10 cellular contexts compared by ENCODE assay signal in genomic region chr11:66328036-66328306, GRCh38. TPM values are rescaled to one million over a fixed set of nuclear protein-coding genes. Genes with fewer than 3 reads are reported as not detected.
A peak's percentile ranks its signal among the peaks of the same experiment; 100 is the strongest.
DNase-seq lines count a peak whose midpoint lies in the region; ATAC-seq, FAIRE-seq and TF ChIP-seq lines count a peak whose summit lies in the region.
"Had no signal": no experiment of that assay in that cellular context is flagged by ENCODE, and none has a peak within 500 bp of the region (broad histone marks: within the 10 kb centered on the region; RNA-seq: fewer than 3 reads in every experiment).

No MANE protein-coding gene starts in this region.

- ATAC-seq in SK-N-SH treated with all-trans-retinoic acid at 6 μM for 48 hours: peak; percentile 4; the same call in 2 of the 3 replicates
- peak; percentile 27 for ATAC-seq in esophagus mucosa

- peaks cover 0 to 18% (median 9%) of the 10 kb centered on the region in 6 donors for H3K36me3 ChIP-seq in spleen

- TF ChIP-seq POLR2A in spleen (IDR thresholded peaks at IDR 0.05): no peak

- no peaks in the 10 kb centered on the region for H3K9me3 ChIP-seq in spleen

- H3K4me1 ChIP-seq in spleen: peaks cover 16 to 59% (median 41%) of the 10 kb centered on the region in 6 donors

- DNase-seq in NK-92 treated with Interleukin-12 subunit alpha and Interleukin-12 subunit beta, amount 100 ng/mL, for 24 hours (lab: John Stamatoyannopoulos, UW): peak; percentile 68
- DNase-seq in NK-92 (lab: John Stamatoyannopoulos, UW; ENCODE audit: unreplicated experiment) (no peak), spleen (no peak), D721Med (ENCODE audit: insufficient read length, low spot score) (no peak), pons (ENCODE audit: low spot score) (no peak), globus pallidus (ENCODE audit: low spot score) (no peak)

- H3K27me3 ChIP-seq in spleen (replicated peaks in 1 of 7): no peaks in the 10 kb centered on the region

- no peak for FAIRE-seq in D721Med (lab: Jason Lieb, UNC)

- peak overlapping the region in 1 of 8 donors; percentile 31 for H3K4me3 ChIP-seq in spleen

- WGBS in spleen, 5 donors: 37 to 81% (median 67%) methylated on average over 2 of the region's 2 CpGs

- H3K27ac ChIP-seq in spleen: peak overlapping the region in 5 of 8 donors; percentile 44 to 71 (median 59)
- H3K27ac ChIP-seq: 22Rv1 had no signal

- intact Hi-C loops in spleen (cut with DNase I; ENCODE audit: low total_unique reads): loop anchor here (2.0 kb wide), 1 partner anchor 15 kb away; no protein-coding TSS in a partner anchor

- TF ChIP-seq CTCF in spleen (IDR thresholded peaks at IDR 0.05 in 8 of 11, conservative IDR thresholded peaks at IDR 0.05 in 3 of 11) (no peak), D721Med (IDR thresholded peaks at IDR 0.05; ENCODE audit: insufficient read depth, missing control alignments) (no peak)

TF ChIP-seq in SK-N-SH treated with all-trans-retinoic acid at 6 μM for 48 hours, 23 proteins besides CTCF, POLR2A, EP300 and RAD21:
- TF ChIP-seq GLIS3 (CRISPR knock-in tag; IDR thresholded peaks at IDR 0.05): no peak
- no peak for TF ChIP-seq CSRNP3 (CRISPR knock-in tag; IDR thresholded peaks at IDR 0.05)
- no peak for TF ChIP-seq PATZ1 (CRISPR knock-in tag; IDR thresholded peaks at IDR 0.05; ENCODE audit: borderline replicate concordance)
- TF ChIP-seq POU6F1 (CRISPR knock-in tag; IDR thresholded peaks at IDR 0.05; ENCODE audit: borderline replicate concordance, low read depth): no peak
- TF ChIP-seq TOX (CRISPR knock-in tag; IDR thresholded peaks at IDR 0.05; ENCODE audit: borderline replicate concordance): no peak
- TF ChIP-seq RARB (CRISPR knock-in tag; IDR thresholded peaks at IDR 0.05): no peak
- TF ChIP-seq BACH2 (CRISPR knock-in tag; IDR thresholded peaks at IDR 0.05; ENCODE audit: borderline replicate concordance): no peak
- no peak for TF ChIP-seq ZFP30 (CRISPR knock-in tag; IDR thresholded peaks at IDR 0.05)
- no peak for TF ChIP-seq ZFP3 (CRISPR knock-in tag; IDR thresholded peaks at IDR 0.05)
- no peak for TF ChIP-seq SNAI2 (CRISPR knock-in tag; IDR thresholded peaks at IDR 0.05)
- TF ChIP-seq OSR1 (CRISPR knock-in tag; IDR thresholded peaks at IDR 0.05): no peak
- no peak for TF ChIP-seq ARNTL (CRISPR knock-in tag; IDR thresholded peaks at IDR 0.05; ENCODE audit: borderline replicate concordance, low read depth)
- TF ChIP-seq ZNF70 (CRISPR knock-in tag; IDR thresholded peaks at IDR 0.05): no peak
- TF ChIP-seq PPARA (CRISPR knock-in tag; IDR thresholded peaks at IDR 0.05; ENCODE audit: borderline replicate concordance): no peak
- no peak for TF ChIP-seq ZNF565 (CRISPR knock-in tag; conservative IDR thresholded peaks at IDR 0.05; ENCODE audit: low read depth)
- no peak for TF ChIP-seq ZC3H10 (CRISPR knock-in tag; IDR thresholded peaks at IDR 0.05)
- no peak for TF ChIP-seq CSDC2 (CRISPR knock-in tag; IDR thresholded peaks at IDR 0.05)
TF ChIP-seq in SK-N-SH treated with all-trans-retinoic acid at 6 μM for 48 hours: peak in this region for 0.

RNA-seq across cellular contexts. Expression of gene RIN1, which starts 8.3 kb away (rescaled TPM):
- 23.1 TPM for total RNA-seq in esophagus mucosa
- total RNA-seq in spleen: 10 to 100 TPM in 1 of 7 donors, 1 to 10 TPM in 6; 5.7 to 10.9 (median 8.9) TPM
- polyA plus RNA-seq in spleen: 1 to 10 TPM; 2.3 to 7.8 (median 7.0) TPM

RNA-seq across cellular contexts. Expression of gene CD248, which starts 11.1 kb away (rescaled TPM):
- total RNA-seq in esophagus mucosa (4.0 TPM), spleen (10 to 100 TPM in 2 of 7 donors, 1 to 10 TPM in 5; 4.7 to 15.7 (median 6.5) TPM)
- 1 to 10 TPM; 1.7 to 2.7 (median 2.0) TPM for polyA plus RNA-seq in spleen
- total RNA-seq: HT1080 had no signal

RNA-seq across cellular contexts. Expression of gene BRMS1, which starts 16.9 kb away (rescaled TPM):
- total RNA-seq in esophagus mucosa: 31.8 TPM
- total RNA-seq in spleen: 10 to 100 TPM; 32.3 to 52.5 (median 37.2) TPM
- 10 to 100 TPM; 61.6 to 90.6 (median 83.0) TPM for polyA plus RNA-seq in spleen

RNA-seq across cellular contexts. Expression of gene B4GAT1, which starts 19.5 kb away (rescaled TPM):
- 3.5 TPM for total RNA-seq in esophagus mucosa
- total RNA-seq in spleen: 10 to 100 TPM in 5 of 7 donors, 1 to 10 TPM in 2; 6.3 to 23.4 (median 13.9) TPM
- 1 to 10 TPM; 4.3 to 8.9 (median 8.7) TPM for polyA plus RNA-seq in spleen

RNA-seq across cellular contexts. Expression of gene TMEM151A, which starts 36.3 kb away (rescaled TPM):
- not detected for total RNA-seq in esophagus mucosa
- total RNA-seq in spleen: under 1 TPM in 1 of 7 donors, not detected in 6; 0.34 TPM
- under 1 TPM in 2 of 3 donors, not detected in 1; 0.02 TPM for polyA plus RNA-seq in spleen
- total RNA-seq: HT1080 had no signal
